ENCODE assay signal across 8 cellular contexts in genomic region chr21:38505654-38506523, GRCh38. TPM values are rescaled to one million over a fixed set of nuclear protein-coding genes. Genes with fewer than 3 reads are reported as not detected.
DNase-seq lines count a peak whose midpoint lies in the region; ATAC-seq and TF ChIP-seq lines count a peak whose summit lies in the region.

No MANE protein-coding gene starts in this region.

- H3K4me1 ChIP-seq in osteoblast (ENCODE audit: insufficient read depth, low read length), result peaks cover 8% of the 10 kb centered on the region

- ATAC-seq in HG02884 (IDR thresholded peaks at IDR 0.05; ENCODE audit: unreplicated experiment), result no peak

- no peak overlapping the region for H3K4me2 ChIP-seq in osteoblast (ENCODE audit: insufficient read depth, low read length)

- TF ChIP-seq CTCF in GM10266 (IDR thresholded peaks at IDR 0.05; ENCODE audit: control insufficient read depth, insufficient read depth, low read depth, missing control alignments) (peak; percentile 65), fibroblast of pulmonary artery (IDR thresholded peaks at IDR 0.05; ENCODE audit: low read length, missing control alignments) (peak; percentile 79), osteoblast (IDR thresholded peaks at IDR 0.05; ENCODE audit: extremely low read depth, low read depth, low read length) (peak; percentile 79)

- H2AFZ ChIP-seq in osteoblast (ENCODE audit: low read length), result no peak overlapping the region

- no peaks in the 10 kb centered on the region for H3K9me3 ChIP-seq in osteoblast (ENCODE audit: low read depth, low read length)

- no peaks in the 10 kb centered on the region for H3K36me3 ChIP-seq in osteoblast (ENCODE audit: insufficient read depth, low read length)

- no peaks in the 10 kb centered on the region for H3K79me2 ChIP-seq in osteoblast (ENCODE audit: insufficient read depth, low read length)

- no peak overlapping the region for H3K27ac ChIP-seq in osteoblast (ENCODE audit: low read depth, low read length)

- peaks cover 7% of the 10 kb centered on the region for H3K27me3 ChIP-seq in osteoblast (ENCODE audit: insufficient read depth, low read length)

- no peak overlapping the region for H3K4me3 ChIP-seq in fibroblast of pulmonary artery (replicated peaks; ENCODE audit: low read depth, low read length)
- H3K4me3 ChIP-seq in osteoblast (ENCODE audit: insufficient read depth, low read length), result no peak overlapping the region

- H4K20me1 ChIP-seq in osteoblast (ENCODE audit: insufficient read depth, low read length), result no peaks in the 10 kb centered on the region

- peak; percentile 75 for DNase-seq in A172 (ENCODE audit: low spot score)
- peak; percentile 20 for DNase-seq in GM10266 (ENCODE audit: extremely low spot score)
- DNase-seq in NCI-H1930 (lab: John Stamatoyannopoulos, UW), result peak; percentile 15 to 23
- DNase-seq in SW480 (ENCODE audit: low spot score), result peak; percentile 64
- DNase-seq in fibroblast of pulmonary artery (ENCODE audit: low read depth), result peak; percentile 87
- no peak for DNase-seq in osteoblast (ENCODE audit: insufficient read length, low spot score, missing footprints)
- no peak for DNase-seq in stimulated activated naive CD4-positive, alpha-beta T cell treated with Interleukin-2 at 50 U/mL for 16 hours (lab: John Stamatoyannopoulos, UW)

RNA-seq across cellular contexts. Expression of gene ERG, which starts 7.6 kb away (rescaled TPM):
- 0.05 TPM in 1 of 2 replicates, not detected in the other for total RNA-seq in A172 (2014; rRNA removed; shearing (Covaris generic))
- total RNA-seq in osteoblast, result 0.29 and 1.1 TPM in 2 replicates

Comparison
In these comparisons a context has a peak if more than half of its experiments do, and no peak if none do; other contexts are left out.
1. DNase-seq: peak in A172 (single experiment), GM10266 (single experiment), NCI-H1930 (2 of 2), SW480 (single experiment) and fibroblast of pulmonary artery (single experiment); none in osteoblast (single experiment) and stimulated activated naive CD4-positive, alpha-beta T cell treated with Interleukin-2 at 50 U/mL for 16 hours (single experiment).
2. Peak in every context shown above with its lines, with median percentiles within 50 percentile points of each other: CTCF ChIP-seq.